Comparison of ENCODE assay signal across 9 cellular contexts in the genomic region with DNA sequence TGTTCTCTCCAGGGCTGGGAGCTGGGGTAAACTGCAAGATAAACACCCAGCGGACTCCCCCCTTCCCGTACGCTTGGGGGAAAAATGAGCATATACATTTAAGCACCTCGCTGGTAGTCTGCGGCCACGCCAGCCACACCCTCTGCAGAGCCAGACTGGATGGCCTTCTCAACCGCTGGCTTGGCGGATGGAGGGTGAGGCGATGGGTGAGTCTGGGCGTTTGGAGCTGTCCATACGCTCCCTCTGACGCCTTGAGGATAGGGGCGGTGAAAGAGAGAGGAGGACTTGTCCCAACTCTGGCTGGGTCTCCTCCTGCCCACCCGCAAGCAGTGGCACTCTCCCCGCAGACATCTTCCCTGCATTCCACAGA. TPM values are rescaled to one million over a fixed set of nuclear protein-coding genes. Genes with fewer than 3 reads are reported as not detected.
DNase-seq lines count a peak whose midpoint lies in the region; ATAC-seq and TF ChIP-seq lines count a peak whose summit lies in the region.
"Had no signal": no experiment of that assay in that cellular context is flagged by ENCODE, and none has a peak within 500 bp of the region (broad histone marks: within the 10 kb centered on the region; RNA-seq: fewer than 3 reads in every experiment).

No MANE protein-coding gene starts in this region.

- peaks cover 27% of the 10 kb centered on the region for H3K4me1 Mint-ChIP-seq in activated CD4-positive, alpha-beta T cell treated with anti-CD3 and anti-CD28 coated beads, Interleukin-2, amount 10 ng/mL, durations not matched to agents 7 days and 5 days

- H3K27me3 ChIP-seq in adrenal gland (no peaks in the 10 kb centered on the region), thoracic aorta (replicated peaks; ENCODE audit: insufficient read depth) (no peaks in the 10 kb centered on the region)

- WGBS in adrenal gland, 4 donors, result 15 to 35% (median 19%) methylated on average over 6 to 15 of the region's 15 CpGs

- ATAC-seq in thoracic aorta (ENCODE audit: insufficient number of reproducible peaks, low FRiP score, low read depth) (no peak), GM21576 (IDR thresholded peaks at IDR 0.05; ENCODE audit: unreplicated experiment) (no peak), GM19328 (IDR thresholded peaks at IDR 0.05; ENCODE audit: unreplicated experiment) (no peak)

- POLR2A ChIA-PET in activated CD4-positive, alpha-beta T cell treated with anti-CD3 and anti-CD28 coated beads, Interleukin-2, amount 10 ng/mL, durations not matched to agents 7 days and 5 days (lab: Charles Lee), result interaction anchor here (0.8 kb wide), 1 partner anchor 10 kb away, joined by 3 read pairs; no protein-coding TSS in a partner anchor

- H3K9me3 ChIP-seq in adrenal gland (replicated peaks in 1 of 3) (no peaks in the 10 kb centered on the region), thoracic aorta (no peaks in the 10 kb centered on the region)

- TF ChIP-seq CTCF in adrenal gland (IDR thresholded peaks at IDR 0.05) (no peak), thoracic aorta (IDR thresholded peaks at IDR 0.05) (no peak)

- H3K4me3 Mint-ChIP-seq in activated CD4-positive, alpha-beta T cell treated with anti-CD3 and anti-CD28 coated beads, Interleukin-2, amount 10 ng/mL, durations not matched to agents 7 days and 5 days, result peak overlapping the region; percentile 84

- peak overlapping the region; percentile 17 to 94 (median 91) for H3K27ac ChIP-seq in adrenal gland
- peak overlapping the region; percentile 96 to 98 for H3K27ac ChIP-seq in thoracic aorta

- no peaks in the 10 kb centered on the region for H3K36me3 ChIP-seq in adrenal gland (replicated peaks in 1 of 2)
- no peaks in the 10 kb centered on the region for H3K36me3 ChIP-seq in thoracic aorta

- no peak overlapping the region for H3K27ac Mint-ChIP-seq in activated CD4-positive, alpha-beta T cell treated with anti-CD3 and anti-CD28 coated beads, Interleukin-2, amount 10 ng/mL, durations not matched to agents 7 days and 5 days
- H3K27ac Mint-ChIP-seq: dendritic cell treated with granulocyte-macrophage colony-stimulating factor and Interleukin-4, amounts not matched to agents 40 ng/mL and 50 ng/mL, for 4 days had no signal

- H3K27me3 Mint-ChIP-seq in activated CD4-positive, alpha-beta T cell treated with anti-CD3 and anti-CD28 coated beads, Interleukin-2, amount 10 ng/mL, durations not matched to agents 7 days and 5 days, result peaks cover 11% of the 10 kb centered on the region

- H3K4me3 ChIP-seq in adrenal gland (peak overlapping the region in 3 of 4 donors; percentile 15 to 82 (median 74)), thoracic aorta (peak overlapping the region; percentile 79)

- CTCF ChIA-PET in activated CD4-positive, alpha-beta T cell treated with anti-CD3 and anti-CD28 coated beads, Interleukin-2, amount 10 ng/mL, durations not matched to agents 7 days and 5 days (lab: Charles Lee), result interaction anchor here (0.6 to 2.8 kb wide), 19 partner anchors 8 to 82 kb away, joined by 3 to 10 read pairs (median 4); a partner anchor contains a TSS

- H3K9me3 Mint-ChIP-seq in activated CD4-positive, alpha-beta T cell treated with anti-CD3 and anti-CD28 coated beads, Interleukin-2, amount 10 ng/mL, durations not matched to agents 7 days and 5 days, result no peaks in the 10 kb centered on the region
- H3K9me3 Mint-ChIP-seq: dendritic cell treated with granulocyte-macrophage colony-stimulating factor and Interleukin-4, amounts not matched to agents 40 ng/mL and 50 ng/mL, for 4 days had no signal

- H3K36me3 Mint-ChIP-seq in activated CD4-positive, alpha-beta T cell treated with anti-CD3 and anti-CD28 coated beads, Interleukin-2, amount 10 ng/mL, durations not matched to agents 7 days and 5 days (ENCODE audit: low read depth), result no peaks in the 10 kb centered on the region

- H3K4me1 ChIP-seq in adrenal gland (replicated peaks in 1 of 2) (peaks cover 58 to 76% of the 10 kb centered on the region in 2 donors), thoracic aorta (ENCODE audit: control insufficient read depth in 1 of 2, low read depth in 2 of 2) (peaks cover 30 to 65% of the 10 kb centered on the region in 2 donors)

- intact Hi-C loops in adrenal gland (cut with DNase I), result no loop called here

- no peak for DNase-seq in activated CD4-positive, alpha-beta T cell treated with anti-CD3 and anti-CD28 coated beads, Interleukin-2, amount 10 ng/mL, durations not matched to agents 7 days and 5 days
- DNase-seq in activated CD4-positive, alpha-beta T cell treated with anti-CD3 and anti-CD28 coated beads for 4 hours, result no peak
- DNase-seq in adrenal gland, result peak in 3 of 7 donors; percentile 43 to 56 (median 50)
- peak; percentile 83 for DNase-seq in islet precursor cell
- DNase-seq in thoracic aorta (ENCODE audit: low spot score), result no peak
- no peak for DNase-seq in SW480 (ENCODE audit: low spot score)

- no peak for TF ChIP-seq POLR2A in adrenal gland (IDR thresholded peaks at IDR 0.05)

RNA-seq across cellular contexts. Expression of a gene that starts 1.0 kb away (rescaled TPM):
- 1 to 10 TPM; 5.8 to 7.9 TPM for total RNA-seq in activated CD4-positive, alpha-beta T cell treated with anti-CD3 and anti-CD28 coated beads, Interleukin-2, amount 10 ng/mL, durations not matched to agents 7 days and 5 days
- total RNA-seq in adrenal gland (100 to 1,000 TPM in 7 of 8 donors, 10 to 100 TPM in 1; 31.4 to 206 (median 134) TPM), thoracic aorta (100 to 1,000 TPM; 197 to 260 TPM)
- polyA plus RNA-seq in adrenal gland, result 100 to 1,000 TPM in 2 of 3 donors, 10 to 100 TPM in 1; 20.9 to 164 (median 116) TPM

RNA-seq across cellular contexts. Expression of a gene that starts 38.2 kb away (rescaled TPM):
- 10 to 100 TPM; 29.4 to 31.3 TPM for total RNA-seq in activated CD4-positive, alpha-beta T cell treated with anti-CD3 and anti-CD28 coated beads, Interleukin-2, amount 10 ng/mL, durations not matched to agents 7 days and 5 days
- 100 to 1,000 TPM in 7 of 8 donors, 10 to 100 TPM in 1; 98.9 to 225 (median 137) TPM for total RNA-seq in adrenal gland
- polyA plus RNA-seq in adrenal gland, result 100 to 1,000 TPM in 1 of 3 donors, 10 to 100 TPM in 2; 48.5 to 110 (median 59.7) TPM
- total RNA-seq in thoracic aorta, result 10 to 100 TPM; 35.5 to 74.9 TPM
